Comparison of ENCODE assay signal across 8 cellular contexts in genomic region chr10:101831169-101831811, GRCh38. TPM values are rescaled to one million over a fixed set of nuclear protein-coding genes. Genes with fewer than 3 reads are reported as not detected.
A peak's percentile ranks its signal among the peaks of the same experiment; 100 is the strongest.
DNase-seq lines count a peak whose midpoint lies in the region; ATAC-seq and TF ChIP-seq lines count a peak whose summit lies in the region.

No MANE protein-coding gene starts in this region.

- peak overlapping the region; percentile 70 for H3K4me3 ChIP-seq in ACC112 (ENCODE audit: low read depth, low read length)
- H3K4me3 ChIP-seq in HUES6 (ENCODE audit: low read depth, low read length), result peak overlapping the region; percentile 69
- peak overlapping the region; percentile 51 to 57 for H3K4me3 ChIP-seq in cardiac fibroblast (replicated peaks in 1 of 2; ENCODE audit: low read depth in 2 of 2, low read length in 2 of 2)
- H3K4me3 ChIP-seq in mucosa of stomach (ENCODE audit: low read length), result peak overlapping the region; percentile 6

- TF ChIP-seq CTCF in cardiac fibroblast (IDR thresholded peaks at IDR 0.05; ENCODE audit: low read depth, low read length), result no peak
- no peak for TF ChIP-seq CTCF in foreskin keratinocyte (conservative IDR thresholded peaks at IDR 0.05)

- H2AFZ ChIP-seq in ACC112 (ENCODE audit: low read length, unreplicated experiment), result no peak overlapping the region

- H3K9me3 ChIP-seq in HUES6 (ENCODE audit: control insufficient read depth, insufficient read depth, low read depth, low read length) (no peaks in the 10 kb centered on the region), mucosa of stomach (ENCODE audit: control insufficient read depth, low read length) (no peaks in the 10 kb centered on the region)

- H3K36me3 ChIP-seq in ACC112 (ENCODE audit: insufficient read depth, low read length) (no peaks in the 10 kb centered on the region; the same call in 1 of the 2 replicates), HUES6 (ENCODE audit: control insufficient read depth, insufficient read depth, low read length) (no peaks in the 10 kb centered on the region), mucosa of stomach (ENCODE audit: control insufficient read depth, insufficient read depth, low read length) (no peaks in the 10 kb centered on the region)

- peak overlapping the region; percentile 10; the same call in 1 of the 2 replicates for H3K27ac ChIP-seq in ACC112 (ENCODE audit: low read depth, low read length)
- H3K27ac ChIP-seq in HUES6 (ENCODE audit: low read depth, low read length), result no peak overlapping the region
- no peak overlapping the region for H3K27ac ChIP-seq in foreskin keratinocyte

- H3K27me3 ChIP-seq in ACC112 (ENCODE audit: insufficient read depth, low read length) (no peaks in the 10 kb centered on the region), HUES6 (ENCODE audit: control insufficient read depth, insufficient read depth, low read length) (no peaks in the 10 kb centered on the region), mucosa of stomach (ENCODE audit: control insufficient read depth, insufficient read depth, low read length) (no peaks in the 10 kb centered on the region), foreskin keratinocyte (no peaks in the 10 kb centered on the region)

- DNase-seq in cardiac fibroblast (ENCODE audit: low read depth in 2 of 2) (no peak), foreskin keratinocyte (no peak), cerebellar nuclear complex (lab: John Stamatoyannopoulos, UW) (no peak), HCEC 1CT (no peak), SIG-M5 treated with dmso at 0.1 percent for 504 hours (lab: John Stamatoyannopoulos, UW; ENCODE audit: unreplicated experiment) (no peak)

- H3K4me1 ChIP-seq in ACC112 (ENCODE audit: control insufficient read depth, insufficient read depth, low read length, unreplicated experiment) (peaks cover 5% of the 10 kb centered on the region), HUES6 (ENCODE audit: control insufficient read depth, insufficient read depth, low read length) (peaks cover 25% of the 10 kb centered on the region), mucosa of stomach (ENCODE audit: control insufficient read depth, insufficient read depth, low read length) (peaks cover 15% of the 10 kb centered on the region), foreskin keratinocyte (peaks cover 3% of the 10 kb centered on the region)

- H3K9ac ChIP-seq in HUES6 (ENCODE audit: low read length) (peak overlapping the region; percentile 40), mucosa of stomach (ENCODE audit: low read length) (peak overlapping the region; percentile 30)

- no peak for ATAC-seq in foreskin keratinocyte

- no peaks in the 10 kb centered on the region for H3K79me2 ChIP-seq in ACC112 (ENCODE audit: control insufficient read depth, insufficient read depth, low read length, unreplicated experiment)

RNA-seq across cellular contexts. Expression of gene KCNIP2, which starts 12.3 kb away (rescaled TPM):
- 0.42 and 0.44 TPM in 2 replicates for total RNA-seq in foreskin keratinocyte
- 0.37 and 0.45 TPM in 2 replicates for polyA plus RNA-seq in foreskin keratinocyte

RNA-seq across cellular contexts. Expression of gene OGA, which starts 13.0 kb away (rescaled TPM):
- 56.9 and 70.1 TPM in 2 replicates for total RNA-seq in foreskin keratinocyte
- 18.7 and 20.3 TPM in 2 replicates for polyA plus RNA-seq in foreskin keratinocyte

RNA-seq across cellular contexts. Expression of gene NPM3, which starts 48.0 kb away (rescaled TPM):
- total RNA-seq in foreskin keratinocyte, result 126 and 136 TPM in 2 replicates
- 185 and 194 TPM in 2 replicates for polyA plus RNA-seq in foreskin keratinocyte

RNA-seq across cellular contexts. Expression of gene FGF8, which starts 55.4 kb away (rescaled TPM):
- not detected in 2 replicates for total RNA-seq in foreskin keratinocyte
- polyA plus RNA-seq in foreskin keratinocyte, result not detected in 2 replicates

Comparison
In these comparisons a context has a peak if more than half of its experiments do, and no peak if none do; other contexts are left out.
1. H3K4me3 ChIP-seq: peak in every context shown above with its lines; median percentile 70 in ACC112; 69 in HUES6; 54 in cardiac fibroblast; 6 in mucosa of stomach.